In the genomic region with DNA sequence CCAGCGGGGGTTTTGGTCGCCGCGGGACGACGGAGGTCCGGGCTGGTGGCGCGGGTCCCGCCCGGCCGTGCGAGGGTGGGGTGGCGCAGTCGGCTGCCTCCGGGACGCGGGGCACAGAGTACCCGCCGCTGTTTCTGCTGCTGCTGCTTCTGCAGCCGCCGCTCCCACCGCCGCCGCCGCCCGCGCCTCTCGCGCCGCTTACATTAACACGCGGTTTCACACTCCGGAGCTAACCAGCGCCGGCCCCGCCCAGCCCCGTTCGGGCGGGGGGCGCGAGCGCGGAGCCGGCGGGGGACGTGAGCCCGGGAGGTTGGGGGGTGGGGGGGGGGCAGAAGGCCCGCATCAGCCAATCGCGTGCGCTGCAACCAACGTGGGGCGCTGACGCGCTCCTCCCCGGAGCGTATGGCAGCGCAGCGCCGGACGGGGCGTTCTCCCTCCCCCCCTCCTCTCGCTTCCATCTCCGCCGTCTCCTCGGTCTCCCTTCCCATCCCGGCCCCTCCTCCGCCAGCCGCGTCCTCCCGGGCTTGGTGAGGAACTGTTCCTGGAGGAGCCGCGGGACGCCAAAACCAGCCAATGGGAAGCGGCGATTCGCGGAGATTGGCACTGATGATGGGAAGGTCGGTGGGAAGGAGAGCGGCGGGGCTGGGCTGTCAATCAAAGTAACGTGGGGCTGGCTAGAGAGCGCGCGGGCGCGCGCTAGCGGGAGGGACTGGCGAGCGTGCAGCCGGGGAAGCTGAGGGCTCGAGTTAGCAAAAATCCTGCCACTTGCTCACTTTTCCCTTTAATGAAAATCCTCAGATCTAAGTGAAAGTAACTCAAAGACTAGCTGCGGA, we compare ENCODE assay signal across 1 cellular context.
TF ChIP-seq lines count a peak whose summit lies in the region.

A gene (minus strand): TSS at position 205 of the 833 bp plus-strand sequence. CDS start 1,307 bp downstream, outside the sequence.

TF ChIP-seq in IMR-90, 13 proteins besides CTCF, POLR2A, EP300 and RAD21 (continued from another document):
- TF ChIP-seq, protein P1, sequence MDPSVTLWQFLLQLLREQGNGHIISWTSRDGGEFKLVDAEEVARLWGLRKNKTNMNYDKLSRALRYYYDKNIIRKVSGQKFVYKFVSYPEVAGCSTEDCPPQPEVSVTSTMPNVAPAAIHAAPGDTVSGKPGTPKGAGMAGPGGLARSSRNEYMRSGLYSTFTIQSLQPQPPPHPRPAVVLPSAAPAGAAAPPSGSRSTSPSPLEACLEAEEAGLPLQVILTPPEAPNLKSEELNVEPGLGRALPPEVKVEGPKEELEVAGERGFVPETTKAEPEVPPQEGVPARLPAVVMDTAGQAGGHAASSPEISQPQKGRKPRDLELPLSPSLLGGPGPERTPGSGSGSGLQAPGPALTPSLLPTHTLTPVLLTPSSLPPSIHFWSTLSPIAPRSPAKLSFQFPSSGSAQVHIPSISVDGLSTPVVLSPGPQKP (IDR thresholded peaks at IDR 0.05; ENCODE audit: borderline replicate concordance, low read depth, low read length): no peak
- TF ChIP-seq BHLHE40 (IDR thresholded peaks at IDR 0.05; ENCODE audit: low read depth, low read length) (peak; percentile 22; the same call in 1 of the 2 replicates), MAZ (IDR thresholded peaks at IDR 0.05; ENCODE audit: borderline replicate concordance, low read depth, low read length) (peak; percentile 89), RFX5 (IDR thresholded peaks at IDR 0.05; ENCODE audit: low read depth, low read length) (no peak), MAFK (IDR thresholded peaks at IDR 0.05; ENCODE audit: low read depth, low read length) (no peak), NFE2L2 (IDR thresholded peaks at IDR 0.05; ENCODE audit: low read depth, low read length) (peak; percentile 16; the same call in 1 of the 2 replicates), MXI1 (IDR thresholded peaks at IDR 0.05; ENCODE audit: borderline replicate concordance, low read depth, low read length) (peak; percentile 66; the same call in 1 of the 2 replicates)
- TF ChIP-seq, protein P2, sequence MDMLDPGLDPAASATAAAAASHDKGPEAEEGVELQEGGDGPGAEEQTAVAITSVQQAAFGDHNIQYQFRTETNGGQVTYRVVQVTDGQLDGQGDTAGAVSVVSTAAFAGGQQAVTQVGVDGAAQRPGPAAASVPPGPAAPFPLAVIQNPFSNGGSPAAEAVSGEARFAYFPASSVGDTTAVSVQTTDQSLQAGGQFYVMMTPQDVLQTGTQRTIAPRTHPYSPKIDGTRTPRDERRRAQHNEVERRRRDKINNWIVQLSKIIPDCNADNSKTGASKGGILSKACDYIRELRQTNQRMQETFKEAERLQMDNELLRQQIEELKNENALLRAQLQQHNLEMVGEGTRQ (IDR thresholded peaks at IDR 0.05; ENCODE audit: low read depth, low read length): peak; percentile 31; the same call in 1 of the 2 replicates
